Comparison of ENCODE assay signal across 8 cellular contexts in genomic region chr12:103799504-103800251, GRCh38. TPM values are rescaled to one million over a fixed set of nuclear protein-coding genes. Genes with fewer than 3 reads are reported as not detected.
DNase-seq lines count a peak whose midpoint lies in the region; ATAC-seq and TF ChIP-seq lines count a peak whose summit lies in the region.

No MANE protein-coding gene starts in this region.

- peaks cover 59% of the 10 kb centered on the region for H3K36me3 ChIP-seq in BLaER1
- peaks cover 9% of the 10 kb centered on the region for H3K36me3 ChIP-seq in brain microvascular endothelial cell (replicated peaks)
- peaks cover 3% of the 10 kb centered on the region for H3K36me3 ChIP-seq in lower lobe of right lung

- H3K4me3 ChIP-seq in BLaER1 (no peak overlapping the region), brain microvascular endothelial cell (ENCODE audit: low read depth, low read length) (no peak overlapping the region), lower lobe of right lung (no peak overlapping the region)

- H4K20me1 ChIP-seq in BLaER1 = no peaks in the 10 kb centered on the region

- in situ Hi-C loops in brain microvascular endothelial cell (cut with HindIII; ENCODE audit: low pct_ligation_motif_present, low sequenced_read_pairs) = no loop called here

- DNase-seq in NCI-H2029 treated with DMSO at 0.1 percent for 48 hours (lab: John Stamatoyannopoulos, UW) (peak; percentile 95), brain microvascular endothelial cell (peak; percentile 53), lower lobe of right lung (no peak)
- no peak for DNase-seq in stimulated activated CD8-positive, alpha-beta memory T cell treated with anti-CD3 and anti-CD28 coated beads, Interleukin-4, amount 100 ng/mL, for 48 hours

- intact Hi-C loops in lower lobe of right lung (cut with DNase I) = no loop called here

- no peak for TF ChIP-seq CTCF in brain microvascular endothelial cell (IDR thresholded peaks at IDR 0.05; ENCODE audit: low read depth, low read length, missing control alignments)
- TF ChIP-seq CTCF in lower lobe of right lung (IDR thresholded peaks at IDR 0.05) = no peak

- H3K27ac ChIP-seq in BLaER1 (0 out of 2 replicates have a peak overlapping the region, but pooled peaks have one; percentile 12), brain microvascular endothelial cell (peak overlapping the region; percentile 34), lower lobe of right lung (peak overlapping the region; percentile 51)

- H3K4me1 ChIP-seq in BLaER1 = peaks cover 18% of the 10 kb centered on the region
- H3K4me1 ChIP-seq in lower lobe of right lung = peaks cover 22% of the 10 kb centered on the region

- ATAC-seq in lower lobe of right lung (peak; percentile 83 to 87), HG03460 (IDR thresholded peaks at IDR 0.05; ENCODE audit: unreplicated experiment) (no peak), HG02884 (IDR thresholded peaks at IDR 0.05; ENCODE audit: unreplicated experiment) (no peak), HG03139 (IDR thresholded peaks at IDR 0.05; ENCODE audit: unreplicated experiment) (no peak)

- H3K9ac ChIP-seq in BLaER1 = no peak overlapping the region

- no peaks in the 10 kb centered on the region; the same call in 1 of the 2 replicates for H3K9me3 ChIP-seq in BLaER1
- H3K9me3 ChIP-seq in lower lobe of right lung = no peaks in the 10 kb centered on the region

- H3K27me3 ChIP-seq in BLaER1 = no peaks in the 10 kb centered on the region
- no peaks in the 10 kb centered on the region for H3K27me3 ChIP-seq in brain microvascular endothelial cell (replicated peaks)
- no peaks in the 10 kb centered on the region for H3K27me3 ChIP-seq in lower lobe of right lung (ENCODE audit: low read depth)

- peak overlapping the region; percentile 39 for H3K4me2 ChIP-seq in BLaER1

RNA-seq across cellular contexts. Expression of gene NT5DC3, which starts 41.4 kb away (rescaled TPM):
- total RNA-seq in lower lobe of right lung = 4.0 TPM

Comparison
In these comparisons a context has a peak if more than half of its experiments do, and no peak if none do; other contexts are left out.
1. DNase-seq: peak in NCI-H2029 treated with DMSO at 0.1 percent for 48 hours (single experiment) and brain microvascular endothelial cell (single experiment); none in lower lobe of right lung (single experiment) and stimulated activated CD8-positive, alpha-beta memory T cell treated with anti-CD3 and anti-CD28 coated beads, Interleukin-4, amount 100 ng/mL, for 48 hours (single experiment).
2. ATAC-seq: peak in lower lobe of right lung (2 of 2); none in HG03460 (single experiment), HG02884 (single experiment) and HG03139 (single experiment).
3. Peak in every context shown above with its lines, with median percentiles within 50 percentile points of each other: H3K27ac ChIP-seq.